In the genomic region with DNA sequence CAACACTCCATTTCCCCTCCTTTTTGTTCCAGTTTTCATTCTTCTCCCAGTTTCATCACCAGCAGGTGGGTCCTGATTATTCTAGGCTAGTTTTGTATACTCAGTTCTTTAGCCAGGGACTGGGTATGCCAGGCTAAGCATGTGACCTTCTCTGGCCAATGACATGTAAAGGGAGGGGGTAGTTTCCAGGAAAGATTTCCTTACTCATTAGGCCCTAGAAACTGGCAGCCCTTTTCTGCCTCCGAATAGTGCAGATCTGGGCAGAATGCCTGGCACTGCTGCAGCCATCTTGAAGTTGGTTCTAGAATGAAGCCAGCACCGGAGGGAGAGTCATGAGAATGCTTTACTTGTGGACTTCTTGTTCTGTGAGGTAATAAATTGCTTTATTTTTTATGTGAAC, we compare ENCODE assay signal across 24 cellular contexts.
"Had no signal": no experiment of that assay in that cellular context is flagged by ENCODE, and none has a peak within 500 bp of the region (broad histone marks: within the 10 kb centered on the region; RNA-seq: fewer than 3 reads in every experiment).

No MANE protein-coding gene starts in this region.

- H3K27ac ChIP-seq: SJCRH30 had no signal

- H3K4me3 Mint-ChIP-seq: activated B cell treated with CpG ODN at 0.5 μM for 24 hours; activated CD4-positive, alpha-beta T cell treated with anti-CD3 and anti-CD28 coated beads, Interleukin-2, amount 10 ng/mL, durations not matched to agents 24 days and 14 days; activated CD8-positive, alpha-beta memory T cell treated with anti-CD3 and anti-CD28 coated beads, Interleukin-2, amount 10 ng/mL, durations not matched to agents 7 days and 5 days; activated naive CD8-positive, alpha-beta T cell; activated T-cell treated with anti-CD3 and anti-CD28 coated beads, Interleukin-2, amount 50 U/mL, for 24 hours; activated T-helper 1 cell treated with anti-CD3 and anti-CD28 coated beads, Interleukin-12 subunit alpha, Interleukin-12 subunit beta, Interleukin-2, Interleukin-4 antibody, amounts not matched to agents 30 ng/mL and 10 ng/mL and 1 ng/mL, durations not matched to agents 14 hours and 24 hours and 36 hours; brain; central memory CD8-positive, alpha-beta T cell; T-helper 1 cell treated with Interleukin-12 subunit alpha and Interleukin-12 subunit beta and Interleukin-4 antibody, amounts not matched to agents 30 μg/mL and 1 μg/mL, for 36 hours had no signal

- H3K36me3 Mint-ChIP-seq: activated CD8-positive, alpha-beta memory T cell treated with anti-CD3 and anti-CD28 coated beads, Interleukin-2, amount 10 ng/mL, durations not matched to agents 7 days and 5 days; activated naive CD8-positive, alpha-beta T cell had no signal

- FAIRE-seq: K562 had no signal

- DNase-seq: activated B cell treated with CpG ODN at 0.5 μM for 24 hours; activated CD4-positive, alpha-beta T cell treated with anti-CD3 and anti-CD28 coated beads for 1 hour; activated CD4-positive, alpha-beta T cell treated with anti-CD3 and anti-CD28 coated beads, Interleukin-2, amount 10 ng/mL, durations not matched to agents 24 days and 14 days; activated CD4-positive, alpha-beta T cell treated with anti-CD3 and anti-CD28 coated beads, Interleukin-2, amount 50 U/mL, for 48 hours; activated CD8-positive, alpha-beta memory T cell treated with anti-CD3 and anti-CD28 coated beads, Interleukin-2, amount 10 ng/mL, durations not matched to agents 7 days and 5 days; activated effector memory CD4-positive, alpha-beta T cell treated with Interleukin-2 at 50 U/mL for 16 hours; activated naive CD4-positive, alpha-beta T cell; activated T-cell treated with anti-CD3 and anti-CD28 coated beads, Interleukin-2, amount 50 U/mL, for 24 hours; Karpas-422; MM.1S; NCI-H1105; NCI-H1436; NCI-H1694 treated with DMSO at 0.1 percent for 48 hours; NCI-H524 treated with DMSO at 0.1 percent for 48 hours; NCI-H748 treated with DMSO at 0.1 percent for 48 hours; SJCRH30; SW 1271 had no signal

- H3K27me3 Mint-ChIP-seq: activated B cell treated with CpG ODN at 0.5 μM for 24 hours; activated CD4-positive, alpha-beta T cell treated with anti-CD3 and anti-CD28 coated beads, Interleukin-2, amount 10 ng/mL, durations not matched to agents 24 days and 14 days; activated CD8-positive, alpha-beta memory T cell treated with anti-CD3 and anti-CD28 coated beads, Interleukin-2, amount 10 ng/mL, durations not matched to agents 7 days and 5 days; activated naive CD8-positive, alpha-beta T cell; activated T-cell treated with anti-CD3 and anti-CD28 coated beads, Interleukin-2, amount 50 U/mL, for 24 hours; brain had no signal

- H3K4me1 ChIP-seq: SJCRH30 had no signal

- H3K27ac Mint-ChIP-seq: activated B cell treated with CpG ODN at 0.5 μM for 24 hours; activated CD4-positive, alpha-beta T cell treated with anti-CD3 and anti-CD28 coated beads, Interleukin-2, amount 10 ng/mL, durations not matched to agents 24 days and 14 days; activated CD8-positive, alpha-beta memory T cell treated with anti-CD3 and anti-CD28 coated beads, Interleukin-2, amount 10 ng/mL, durations not matched to agents 7 days and 5 days; activated naive CD8-positive, alpha-beta T cell; activated T-cell treated with anti-CD3 and anti-CD28 coated beads, Interleukin-2, amount 50 U/mL, for 24 hours; activated T-helper 1 cell treated with anti-CD3 and anti-CD28 coated beads, Interleukin-12 subunit alpha, Interleukin-12 subunit beta, Interleukin-2, Interleukin-4 antibody, amounts not matched to agents 30 ng/mL and 10 ng/mL and 1 ng/mL, durations not matched to agents 14 hours and 24 hours and 36 hours; brain; T-helper 1 cell treated with Interleukin-12 subunit alpha and Interleukin-12 subunit beta and Interleukin-4 antibody, amounts not matched to agents 30 μg/mL and 1 μg/mL, for 36 hours had no signal

- H3K9me3 ChIP-seq: SJCRH30 had no signal

- H3K4me3 ChIP-seq: K562, SJCRH30 had no signal

- H3K4me1 Mint-ChIP-seq: activated B cell treated with CpG ODN at 0.5 μM for 24 hours had no signal

- ATAC-seq: activated CD8-positive, alpha-beta memory T cell treated with anti-CD3 and anti-CD28 coated beads, Interleukin-2, amount 10 ng/mL, durations not matched to agents 7 days and 5 days; K562; SK-N-SH treated with all-trans-retinoic acid at 6 μM for 48 hours had no signal

- H3K9me3 Mint-ChIP-seq: activated B cell treated with CpG ODN at 0.5 μM for 24 hours; activated CD4-positive, alpha-beta T cell treated with anti-CD3 and anti-CD28 coated beads, Interleukin-2, amount 10 ng/mL, durations not matched to agents 24 days and 14 days; activated T-cell treated with anti-CD3 and anti-CD28 coated beads, Interleukin-2, amount 50 U/mL, for 24 hours; activated T-helper 1 cell treated with anti-CD3 and anti-CD28 coated beads, Interleukin-12 subunit alpha, Interleukin-12 subunit beta, Interleukin-2, Interleukin-4 antibody, amounts not matched to agents 30 ng/mL and 10 ng/mL and 1 ng/mL, durations not matched to agents 14 hours and 24 hours and 36 hours; central memory CD8-positive, alpha-beta T cell; T-helper 1 cell treated with Interleukin-12 subunit alpha and Interleukin-12 subunit beta and Interleukin-4 antibody, amounts not matched to agents 30 μg/mL and 1 μg/mL, for 36 hours had no signal

- H3K27me3 ChIP-seq: SJCRH30 had no signal
